ENCODE assay signal across 21 cellular contexts in the genomic region with DNA sequence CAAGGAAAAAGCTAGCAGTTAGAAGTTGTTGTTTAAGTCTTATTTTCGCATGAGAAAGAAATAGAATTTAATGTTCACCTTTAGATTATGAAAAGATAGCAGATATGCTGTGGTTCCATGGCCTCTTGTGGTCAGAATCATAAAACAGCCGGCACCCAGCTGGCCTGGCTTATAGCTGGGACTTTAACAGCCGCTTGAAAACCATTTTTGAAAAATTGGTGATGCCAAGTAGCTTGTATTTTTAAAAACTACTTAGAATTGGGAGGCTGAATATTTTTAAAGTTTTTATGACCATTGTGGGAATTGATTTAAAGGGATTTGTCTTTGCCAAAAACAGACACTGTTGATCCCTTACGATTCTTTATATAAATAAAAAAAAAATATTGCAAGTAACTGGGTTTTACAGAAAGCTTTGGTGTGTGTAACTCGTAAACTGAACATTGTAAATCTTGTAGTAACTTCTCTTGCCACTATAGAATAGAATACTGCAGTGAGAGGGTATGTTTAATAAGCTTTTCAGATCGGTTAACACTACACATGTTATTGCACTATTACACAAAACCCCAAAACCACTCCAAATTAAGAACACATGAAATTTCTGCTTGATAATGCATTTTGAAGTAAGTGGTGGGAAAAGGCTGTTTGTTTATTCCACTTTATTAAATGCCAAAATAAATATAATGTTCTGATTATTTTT. TPM values are rescaled to one million over a fixed set of nuclear protein-coding genes. Genes with fewer than 3 reads are reported as not detected.
DNase-seq lines count a peak whose midpoint lies in the region; ATAC-seq, FAIRE-seq and TF ChIP-seq lines count a peak whose summit lies in the region.
"Had no signal": no experiment of that assay in that cellular context is flagged by ENCODE, and none has a peak within 500 bp of the region (broad histone marks: within the 10 kb centered on the region; RNA-seq: fewer than 3 reads in every experiment).

No MANE protein-coding gene starts in this region.

- H3F3A ChIP-seq in GM23248 (ENCODE audit: insufficient read depth): peaks cover 42% of the 10 kb centered on the region

- H3K36me3 ChIP-seq in GM23248 (ENCODE audit: low read depth): peaks cover 37% of the 10 kb centered on the region
- H3K36me3 ChIP-seq: WERI-Rb-1 had no signal

- no peaks in the 10 kb centered on the region for H3K27me3 Mint-ChIP-seq in nephron (ENCODE audit: low read depth)
- no peaks in the 10 kb centered on the region for H3K27me3 Mint-ChIP-seq in type B pancreatic cell
- no peaks in the 10 kb centered on the region for H3K27me3 Mint-ChIP-seq in activated T-helper 17 cell treated with anti-CD3 and anti-CD28 coated beads, Interleukin-2, amount 50 U/mL, for 72 hours
- H3K27me3 Mint-ChIP-seq: activated naive CD8-positive, alpha-beta T cell treated with anti-CD3 and anti-CD28 coated beads for 36 hours had no signal

- no peaks in the 10 kb centered on the region for H4K20me1 ChIP-seq in GM23248 (ENCODE audit: insufficient read depth)

- no peaks in the 10 kb centered on the region for H3K9me2 ChIP-seq in GM23248 (ENCODE audit: insufficient read depth)

- H3K9me3 Mint-ChIP-seq in nephron (no peaks in the 10 kb centered on the region), type B pancreatic cell (no peaks in the 10 kb centered on the region)
- H3K9me3 Mint-ChIP-seq in activated T-helper 17 cell treated with anti-CD3 and anti-CD28 coated beads, Interleukin-2, amount 50 U/mL, for 72 hours: no peaks in the 10 kb centered on the region
- H3K9me3 Mint-ChIP-seq: activated naive CD8-positive, alpha-beta T cell treated with anti-CD3 and anti-CD28 coated beads for 36 hours had no signal

- H3K4me1 Mint-ChIP-seq in nephron (peaks cover 43% of the 10 kb centered on the region), type B pancreatic cell (ENCODE audit: unreplicated experiment) (peaks cover 11% of the 10 kb centered on the region)
- no peaks in the 10 kb centered on the region for H3K4me1 Mint-ChIP-seq in activated T-helper 17 cell treated with anti-CD3 and anti-CD28 coated beads, Interleukin-2, amount 50 U/mL, for 72 hours
- H3K4me1 Mint-ChIP-seq: memory B cell had no signal

- no peaks in the 10 kb centered on the region for H3K27me3 ChIP-seq in GM23248 (replicated peaks; ENCODE audit: insufficient read depth)

- H2AFZ ChIP-seq in GM23248: 0 out of 2 replicates have a peak overlapping the region, but pooled peaks have one; percentile 8

- H3K36me3 Mint-ChIP-seq in nephron (ENCODE audit: low read depth) (peaks cover 45% of the 10 kb centered on the region), type B pancreatic cell (peaks cover 33% of the 10 kb centered on the region)
- H3K36me3 Mint-ChIP-seq in activated T-helper 17 cell treated with anti-CD3 and anti-CD28 coated beads, Interleukin-2, amount 50 U/mL, for 72 hours (ENCODE audit: low read depth): peaks cover 7% of the 10 kb centered on the region

- peak overlapping the region; percentile 4 for H3K9ac ChIP-seq in GM23248

- peak overlapping the region; percentile 52; the same call in 1 of the 2 replicates for H3K4me3 ChIP-seq in GM23248

- H3K4me2 ChIP-seq in GM23248 (ENCODE audit: unreplicated experiment): peak overlapping the region; percentile 84

- H3K27ac ChIP-seq in GM23248: peak overlapping the region; percentile 72
- H3K27ac ChIP-seq: epithelial cell of prostate, WERI-Rb-1 had no signal

- TF ChIP-seq CTCF in nephron (IDR thresholded peaks at IDR 0.05; ENCODE audit: unreplicated experiment in 3 of 3) (no peak), type B pancreatic cell (conservative IDR thresholded peaks at IDR 0.05) (no peak)

- ATAC-seq in activated T-helper 17 cell treated with anti-CD3 and anti-CD28 coated beads, Interleukin-2, amount 50 U/mL, for 72 hours (replicated peaks): no peak
- ATAC-seq: right cardiac atrium, SK-N-SH treated with all-trans-retinoic acid at 6 μM for 48 hours had no signal

- H3K4me1 ChIP-seq in GM23248 (ENCODE audit: insufficient read depth): peaks cover 49% of the 10 kb centered on the region

- H3K27ac Mint-ChIP-seq in nephron: peak overlapping the region in 2 of 3 experiments; percentile 1 to 28
- H3K27ac Mint-ChIP-seq in type B pancreatic cell: no peak overlapping the region
- H3K27ac Mint-ChIP-seq in activated T-helper 17 cell treated with anti-CD3 and anti-CD28 coated beads, Interleukin-2, amount 50 U/mL, for 72 hours: no peak overlapping the region
- H3K27ac Mint-ChIP-seq: activated naive CD8-positive, alpha-beta T cell treated with anti-CD3 and anti-CD28 coated beads for 36 hours; memory B cell had no signal

- H3K79me2 ChIP-seq in GM23248 (ENCODE audit: insufficient read depth): peaks cover 42% of the 10 kb centered on the region

- in situ Hi-C loops in GM23248 (cut with MboI) (no loop called here), KBM-7 (cut with MboI; ENCODE audit: low pct_unique_long_range_greater_than_20kb, low sequenced_read_pairs) (no loop called here)

- DNase-seq in GM23248: peak; percentile 17
- no peak for DNase-seq in NOMO-1 treated with DMSO at 0.1 percent for 48 hours (lab: John Stamatoyannopoulos, UW; ENCODE audit: unreplicated experiment)
- DNase-seq in type B pancreatic cell (ENCODE audit: extremely low spot score, unreplicated experiment): no peak
- DNase-seq in KBM-7: no peak
- DNase-seq: activated naive CD8-positive, alpha-beta T cell treated with anti-CD3 and anti-CD28 coated beads for 36 hours; AML-193; cerebellar nuclear complex; DMS53; NCI-H1105 treated with DMSO at 0.1 percent for 48 hours; NCI-H510A; right cardiac atrium; stimulated activated CD4-positive, alpha-beta T cell treated with anti-CD3 and anti-CD28 coated beads, Interleukin-15, amount 100 ng/mL, for 24 hours; stimulated activated CD8-positive, alpha-beta memory T cell treated with anti-CD3 and anti-CD28 coated beads, Interleukin-4, amount 100 ng/mL, for 48 hours; WERI-Rb-1 had no signal

- no peak overlapping the region for H3K4me3 Mint-ChIP-seq in nephron
- H3K4me3 Mint-ChIP-seq in type B pancreatic cell: no peak overlapping the region
- H3K4me3 Mint-ChIP-seq in activated T-helper 17 cell treated with anti-CD3 and anti-CD28 coated beads, Interleukin-2, amount 50 U/mL, for 72 hours: no peak overlapping the region
- H3K4me3 Mint-ChIP-seq: activated naive CD8-positive, alpha-beta T cell treated with anti-CD3 and anti-CD28 coated beads for 36 hours; memory B cell had no signal

- no peaks in the 10 kb centered on the region for H3K9me3 ChIP-seq in GM23248 (ENCODE audit: low read depth)

- peak; percentile 33 for FAIRE-seq in endometrium (lab: Jason Lieb, UNC)
- FAIRE-seq: GM12892 had no signal

- 19 to 22% methylated on average over 6 of the region's 6 CpGs for WGBS in GM23248 (ENCODE audit: low coverage in 1 of 2, low lambda C conversion rate in 2 of 2, missing lambda C conversion rate in 2 of 2), 2 experiments

RNA-seq across cellular contexts. Expression of a gene that starts 6.6 kb away (rescaled TPM):
- total RNA-seq in GM23248 (2014; rRNA removed; shearing (Covaris generic)): 31.6 and 33.1 TPM in 2 replicates
- 14.0 and 15.5 TPM in 2 replicates for polyA plus RNA-seq in GM23248 (2016; fragmentation: Nextera tagmentation; extraction: Ambion mirVana)
- total RNA-seq in type B pancreatic cell (ENCODE audit: low replicate concordance): 31.3 and 31.6 TPM in 2 replicates
- under 1 TPM; 0.39 to 0.71 TPM for total RNA-seq in activated T-helper 17 cell treated with anti-CD3 and anti-CD28 coated beads, Interleukin-2, amount 50 U/mL, for 72 hours

Comparison
In these comparisons a context has a peak if more than half of its experiments do, and no peak if none do; other contexts are left out.
1. H3K27ac Mint-ChIP-seq: peak in nephron (2 of 3); none in type B pancreatic cell (single experiment) and activated T-helper 17 cell treated with anti-CD3 and anti-CD28 coated beads, Interleukin-2, amount 50 U/mL, for 72 hours (single experiment).
2. RNA of a gene that starts 6.6 kb away (total RNA-seq): 31.6 to 33.1 TPM in GM23248 and 31.3 to 31.6 TPM in type B pancreatic cell; 0.39 to 0.71 TPM in activated T-helper 17 cell treated with anti-CD3 and anti-CD28 coated beads, Interleukin-2, amount 50 U/mL, for 72 hours; every median in the first group is over 10 times any median in the second.